16 cellular contexts compared by ENCODE assay signal in genomic region chr17:28892024-28892423, GRCh38. TPM values are rescaled to one million over a fixed set of nuclear protein-coding genes. Genes with fewer than 3 reads are reported as not detected.
DNase-seq lines count a peak whose midpoint lies in the region; ATAC-seq, FAIRE-seq and TF ChIP-seq lines count a peak whose summit lies in the region.
"Had no signal": no experiment of that assay in that cellular context is flagged by ENCODE, and none has a peak within 500 bp of the region (broad histone marks: within the 10 kb centered on the region; RNA-seq: fewer than 3 reads in every experiment).

No MANE protein-coding gene starts in this region.

- no peak for DNase-seq in CD14-positive monocyte (ENCODE audit: low spot score)
- DNase-seq in GM12892 (ENCODE audit: insufficient read length): no peak
- no peak for DNase-seq in activated CD4-positive, alpha-beta memory T cell treated with anti-CD3 and anti-CD28 coated beads for 36 hours
- no peak for DNase-seq in naive thymus-derived CD8-positive, alpha-beta T cell
- no peak for DNase-seq in transverse colon
- DNase-seq in T1000 (lab: John Stamatoyannopoulos, UW): no peak
- DNase-seq in SKM-1 treated with dmso at 0.1 percent for 144 hours (lab: John Stamatoyannopoulos, UW; ENCODE audit: unreplicated experiment): no peak
- DNase-seq: adrenal gland; colonic mucosa; GDM1; left cardiac atrium; right cardiac atrium; stimulated activated CD4-positive, alpha-beta T cell treated with anti-CD3 and anti-CD28 coated beads, Interleukin-4, amount 100 ng/mL, for 4 hours; stimulated activated naive CD4-positive, alpha-beta T cell treated with Interleukin-2 at 50 U/mL for 16 hours had no signal

- intact Hi-C loops in CD14-positive monocyte (cut with micrococcal nuclease) (no loop called here), transverse colon (cut with DNase I; ENCODE audit: low total_unique reads) (no loop called here)
- intact Hi-C loops in activated CD4-positive, alpha-beta memory T cell treated with anti-CD3 and anti-CD28 coated beads for 36 hours (cut with micrococcal nuclease): no loop called here

- POLR2A ChIA-PET in activated CD4-positive, alpha-beta memory T cell treated with anti-CD3 and anti-CD28 coated beads for 36 hours (lab: Charles Lee): interaction anchor here (0.9 to 1.5 kb wide), 2 partner anchors 9 to 43 kb away, joined by 3 to 5 read pairs; no protein-coding TSS in a partner anchor
- POLR2A ChIA-PET in naive thymus-derived CD8-positive, alpha-beta T cell (lab: Charles Lee): interaction anchor here (0.7 to 5.0 kb wide), 5 partner anchors 10 to 83 kb away, joined by 5 to 27 read pairs (median 16); partner anchors contain the start of genes DHRS13 and ERAL1

- no peak for TF ChIP-seq CTCF in CD14-positive monocyte (IDR thresholded peaks at IDR 0.05)
- TF ChIP-seq CTCF in transverse colon (IDR thresholded peaks at IDR 0.05): no peak

- no peak for TF ChIP-seq EP300 in transverse colon (IDR thresholded peaks at IDR 0.05; ENCODE audit: low read depth)

- TF ChIP-seq POLR2A in GM12892 (IDR thresholded peaks at IDR 0.05; ENCODE audit: low read depth, low read length): no peak
- no peak for TF ChIP-seq POLR2A in transverse colon (IDR thresholded peaks at IDR 0.05)

- ATAC-seq in naive thymus-derived CD8-positive, alpha-beta T cell: no peak
- ATAC-seq in HG03025 (IDR thresholded peaks at IDR 0.05; ENCODE audit: low FRiP score, unreplicated experiment): no peak
- ATAC-seq: left cardiac atrium, SK-N-SH treated with all-trans-retinoic acid at 6 μM for 48 hours had no signal

- peaks cover 55% of the 10 kb centered on the region for H3K4me1 Mint-ChIP-seq in CD14-positive monocyte
- peaks cover 56% of the 10 kb centered on the region for H3K4me1 Mint-ChIP-seq in activated CD4-positive, alpha-beta memory T cell treated with anti-CD3 and anti-CD28 coated beads for 36 hours (ENCODE audit: low read depth)
- H3K4me1 Mint-ChIP-seq in naive thymus-derived CD8-positive, alpha-beta T cell: peaks cover 31 to 77% (median 65%) of the 10 kb centered on the region in 4 donors

- WGBS in transverse colon (ENCODE audit: low coverage in 1 of 2), 2 donors: 86% methylated on average over 4 of the region's 4 CpGs; no CpG with 5 or more reads in 1 of the 2 donors

- H3K27me3 ChIP-seq in transverse colon: no peaks in the 10 kb centered on the region
- H3K27me3 ChIP-seq: adrenal gland, colonic mucosa had no signal

- peaks cover 8 to 38% (median 26%) of the 10 kb centered on the region in 4 donors for H3K4me1 ChIP-seq in transverse colon

- peak; percentile 67 for FAIRE-seq in GM12892 (lab: Jason Lieb, UNC)

- H3K27ac ChIP-seq in transverse colon: peak overlapping the region in 1 of 4 donors; percentile 77

- H3K4me3 ChIP-seq in transverse colon: no peak overlapping the region
- H3K4me3 ChIP-seq: adrenal gland, colonic mucosa had no signal

- H3K36me3 Mint-ChIP-seq in CD14-positive monocyte: peaks cover 26 to 51% of the 10 kb centered on the region in 2 donors
- H3K36me3 Mint-ChIP-seq in activated CD4-positive, alpha-beta memory T cell treated with anti-CD3 and anti-CD28 coated beads for 36 hours: peaks cover 11% of the 10 kb centered on the region
- peaks cover 0 to 23% (median 5%) of the 10 kb centered on the region in 3 donors for H3K36me3 Mint-ChIP-seq in naive thymus-derived CD8-positive, alpha-beta T cell

- in situ Hi-C loops in transverse colon (cut with MboI; ENCODE audit: low pct_ligation_motif_present in 1 of 4, low pct_unique_long_range_greater_than_20kb in 1 of 4, low sequenced_read_pairs in 3 of 4): loop anchor here in 1 of 4 donors (25.0 kb wide), 1 partner anchor 130 kb away; no protein-coding TSS in a partner anchor

- no peaks in the 10 kb centered on the region for H3K36me3 ChIP-seq in transverse colon
- H3K36me3 ChIP-seq: adrenal gland, colonic mucosa had no signal

- H3K27me3 Mint-ChIP-seq in CD14-positive monocyte (ENCODE audit: low read depth in 3 of 3): peaks cover 0 to 2% (median 0%) of the 10 kb centered on the region in 3 donors
- H3K27me3 Mint-ChIP-seq in activated CD4-positive, alpha-beta memory T cell treated with anti-CD3 and anti-CD28 coated beads for 36 hours: no peaks in the 10 kb centered on the region
- H3K27me3 Mint-ChIP-seq in naive thymus-derived CD8-positive, alpha-beta T cell: no peaks in the 10 kb centered on the region

- CTCF ChIA-PET in activated CD4-positive, alpha-beta memory T cell treated with anti-CD3 and anti-CD28 coated beads for 36 hours (lab: Charles Lee): interaction anchor here (0.6 to 3.0 kb wide), 4 partner anchors 11 to 142 kb away, joined by 3 to 17 read pairs (median 8); partner anchors contain the start of gene DHRS13

- H3K4me3 Mint-ChIP-seq in CD14-positive monocyte: no peak overlapping the region
- H3K4me3 Mint-ChIP-seq in activated CD4-positive, alpha-beta memory T cell treated with anti-CD3 and anti-CD28 coated beads for 36 hours: no peak overlapping the region
- peak overlapping the region in 7 of 10 donors; percentile 33 to 81 (median 54) for H3K4me3 Mint-ChIP-seq in naive thymus-derived CD8-positive, alpha-beta T cell

- H3K27ac Mint-ChIP-seq in CD14-positive monocyte: peak overlapping the region; percentile 20 to 99 (median 79)
- H3K27ac Mint-ChIP-seq in activated CD4-positive, alpha-beta memory T cell treated with anti-CD3 and anti-CD28 coated beads for 36 hours: peak overlapping the region; percentile 82
- H3K27ac Mint-ChIP-seq in naive thymus-derived CD8-positive, alpha-beta T cell: peak overlapping the region; percentile 83 to 99 (median 94)

- no peaks in the 10 kb centered on the region for H3K9me3 Mint-ChIP-seq in CD14-positive monocyte
- no peaks in the 10 kb centered on the region for H3K9me3 Mint-ChIP-seq in activated CD4-positive, alpha-beta memory T cell treated with anti-CD3 and anti-CD28 coated beads for 36 hours
- no peaks in the 10 kb centered on the region for H3K9me3 Mint-ChIP-seq in naive thymus-derived CD8-positive, alpha-beta T cell

- no peaks in the 10 kb centered on the region for H3K9me3 ChIP-seq in transverse colon
- H3K9me3 ChIP-seq: adrenal gland, colonic mucosa had no signal

RNA-seq across cellular contexts. Expression of gene FLOT2, which starts 5.5 kb away (rescaled TPM):
- 100 to 1,000 TPM; 244 to 271 TPM for polyA plus RNA-seq in CD14-positive monocyte
- 38.4 TPM for polyA plus RNA-seq in GM12892 (2012; ENCODE audit: missing spikeins)
- total RNA-seq in activated CD4-positive, alpha-beta memory T cell treated with anti-CD3 and anti-CD28 coated beads for 36 hours: 100 to 1,000 TPM; 110 to 118 TPM
- total RNA-seq in naive thymus-derived CD8-positive, alpha-beta T cell: 100 to 1,000 TPM; 206 to 213 TPM
- polyA plus RNA-seq in naive thymus-derived CD8-positive, alpha-beta T cell: 100 to 1,000 TPM; 230 to 253 (median 237) TPM
- 10 to 100 TPM; 35.8 to 95.8 (median 46.5) TPM for total RNA-seq in transverse colon

RNA-seq across cellular contexts. Expression of gene DHRS13, which starts 10.9 kb away (rescaled TPM):
- polyA plus RNA-seq in CD14-positive monocyte: 1 to 10 TPM; 3.7 to 4.5 TPM
- 5.9 TPM for polyA plus RNA-seq in GM12892 (2012; ENCODE audit: missing spikeins)
- total RNA-seq in activated CD4-positive, alpha-beta memory T cell treated with anti-CD3 and anti-CD28 coated beads for 36 hours: 10 to 100 TPM; 18.0 to 20.6 TPM
- total RNA-seq in naive thymus-derived CD8-positive, alpha-beta T cell: 10 to 100 TPM; 46.1 to 47.3 TPM
- 10 to 100 TPM; 17.1 to 22.8 (median 19.4) TPM for polyA plus RNA-seq in naive thymus-derived CD8-positive, alpha-beta T cell
- total RNA-seq in transverse colon: 1 to 10 TPM; 2.2 to 6.5 (median 6.0) TPM

RNA-seq across cellular contexts. Expression of gene ERAL1, which starts 37.2 kb away (rescaled TPM):
- 10 to 100 TPM; 33.8 to 34.5 TPM for polyA plus RNA-seq in CD14-positive monocyte
- 40.4 TPM for polyA plus RNA-seq in GM12892 (2012; ENCODE audit: missing spikeins)
- total RNA-seq in activated CD4-positive, alpha-beta memory T cell treated with anti-CD3 and anti-CD28 coated beads for 36 hours: 10 to 100 TPM; 43.0 to 48.5 TPM
- total RNA-seq in naive thymus-derived CD8-positive, alpha-beta T cell: 10 to 100 TPM; 25.3 to 25.8 TPM
- 10 to 100 TPM; 32.7 to 54.9 (median 38.0) TPM for polyA plus RNA-seq in naive thymus-derived CD8-positive, alpha-beta T cell
- 10 to 100 TPM; 28.1 to 74.4 (median 47.3) TPM for total RNA-seq in transverse colon

RNA-seq across cellular contexts. Expression of gene FAM222B, which starts 49.4 kb away (rescaled TPM):
- polyA plus RNA-seq in CD14-positive monocyte: 1 to 10 TPM; 1.5 to 1.9 TPM
- polyA plus RNA-seq in GM12892 (2012; ENCODE audit: missing spikeins): 7.4 TPM
- 10 to 100 TPM; 18.6 to 21.5 TPM for total RNA-seq in activated CD4-positive, alpha-beta memory T cell treated with anti-CD3 and anti-CD28 coated beads for 36 hours
- total RNA-seq in naive thymus-derived CD8-positive, alpha-beta T cell: 10 to 100 TPM; 16.9 to 23.1 TPM
- polyA plus RNA-seq in naive thymus-derived CD8-positive, alpha-beta T cell: 10 to 100 TPM in 1 of 3 donors, 1 to 10 TPM in 2; 7.5 to 20.0 (median 9.2) TPM
- total RNA-seq in transverse colon: 10 to 100 TPM; 23.2 to 41.0 (median 32.9) TPM

RNA-seq across cellular contexts. Expression of gene PHF12, which starts 59.3 kb away (rescaled TPM):
- 1 to 10 TPM; 1.4 to 2.5 TPM for polyA plus RNA-seq in CD14-positive monocyte
- 18.2 TPM for polyA plus RNA-seq in GM12892 (2012; ENCODE audit: missing spikeins)
- total RNA-seq in activated CD4-positive, alpha-beta memory T cell treated with anti-CD3 and anti-CD28 coated beads for 36 hours: 10 to 100 TPM; 44.0 to 44.8 TPM
- total RNA-seq in naive thymus-derived CD8-positive, alpha-beta T cell: 100 to 1,000 TPM; 117 to 124 TPM
- 10 to 100 TPM in 1 of 3 donors, 1 to 10 TPM in 2; 5.2 to 12.0 (median 6.2) TPM for polyA plus RNA-seq in naive thymus-derived CD8-positive, alpha-beta T cell
- total RNA-seq in transverse colon: 100 to 1,000 TPM in 1 of 4 donors, 10 to 100 TPM in 3; 43.5 to 134 (median 60.5) TPM

Comparison
In these comparisons a context has a peak if more than half of its experiments do, and no peak if none do; other contexts are left out.
1. H3K4me3 Mint-ChIP-seq: peak in naive thymus-derived CD8-positive, alpha-beta T cell (7 of 10); none in CD14-positive monocyte (0 of 2) and activated CD4-positive, alpha-beta memory T cell treated with anti-CD3 and anti-CD28 coated beads for 36 hours (single experiment).
2. Peak in every context shown above with its lines, with median percentiles within 50 percentile points of each other: H3K27ac Mint-ChIP-seq.